ENCODE assay signal across 8 cellular contexts in genomic region chr9:98118640-98119601, GRCh38. TPM values are rescaled to one million over a fixed set of nuclear protein-coding genes. Genes with fewer than 3 reads are reported as not detected.
A peak's percentile ranks its signal among the peaks of the same experiment; 100 is the strongest.
DNase-seq lines count a peak whose midpoint lies in the region; ATAC-seq and TF ChIP-seq lines count a peak whose summit lies in the region.

Gene TRIM14, minus strand, starts transcription at chr9:98119222. Its CDS starts 34 bp downstream, at chr9:98119188.

- DNase-seq in CD4-positive, alpha-beta T cell = peak in 8 of 10 experiments; percentile 28 to 72 (median 42)
- DNase-seq in HL-60 (ENCODE audit: low read depth in 1 of 2, low spot score in 1 of 2) (peak; percentile 66 to 76), RPMI8226 (peak; percentile 63), activated gamma-delta T cell treated with Interleukin-2 at 50 U/mL for 16 hours (peak; percentile 28), germinal center (ENCODE audit: low spot score) (peak; percentile 75), osteocyte (ENCODE audit: extremely low spot score, unreplicated experiment) (no peak), uterus (peak; percentile 30 to 54)

- CTCF ChIA-PET in CD4-positive, alpha-beta T cell (lab: Charles Lee) = interaction anchor here (0.7 to 3.1 kb wide), 17 partner anchors 10 to 217 kb away, joined by 3 to 26 read pairs (median 4); partner anchors contain the start of gene NANS

- H3K4me3 ChIP-seq in HL-60 (replicated peaks; ENCODE audit: insufficient read depth, low read length) (peak within 1 kb of the TSS; percentile 59), uterus (peak within 1 kb of the TSS; percentile 45 to 63)

- peak; percentile 38 for ATAC-seq in CD4-positive, alpha-beta T cell (ENCODE audit: poor library complexity)
- peak; percentile 58 for ATAC-seq in GM19372 (IDR thresholded peaks at IDR 0.05; ENCODE audit: low read depth, unreplicated experiment)

- no peak for TF ChIP-seq CTCF in CD4-positive, alpha-beta T cell (IDR thresholded peaks at IDR 0.05)
- TF ChIP-seq CTCF in HL-60 (IDR thresholded peaks at IDR 0.05; ENCODE audit: insufficient read depth, low read length) (no peak), osteocyte (IDR thresholded peaks at IDR 0.05) (peak; percentile 18), uterus (IDR thresholded peaks at IDR 0.05) (peak in 1 of 4 experiments; percentile 9)

- H3K27ac ChIP-seq in CD4-positive, alpha-beta T cell (ENCODE audit: low read depth, low read length) = peak within 1 kb of the TSS; percentile 79
- peak within 1 kb of the TSS; percentile 96 for H3K27ac ChIP-seq in HL-60 (replicated peaks)
- peak within 1 kb of the TSS; percentile 47 to 57 for H3K27ac ChIP-seq in uterus

- peaks cover 65% of the 10 kb centered on the region for H3K4me1 Mint-ChIP-seq in CD4-positive, alpha-beta T cell (ENCODE audit: low read depth)
- H3K4me1 Mint-ChIP-seq in osteocyte (ENCODE audit: unreplicated experiment) = peaks cover 12% of the 10 kb centered on the region

- H3K4me1 ChIP-seq in uterus = no peaks in the 10 kb centered on the region

- no peaks in the 10 kb centered on the region for H3K9me3 ChIP-seq in CD4-positive, alpha-beta T cell (ENCODE audit: control insufficient read depth, low read length)
- no peaks in the 10 kb centered on the region for H3K9me3 ChIP-seq in uterus

- POLR2A ChIA-PET in CD4-positive, alpha-beta T cell (lab: Charles Lee) = interaction anchor here (0.7 to 6.1 kb wide), 19 partner anchors 10 to 485 kb away, joined by 3 to 138 read pairs (median 5); partner anchors contain the start of genes ANP32B, CORO2A, NCBP1 and TBC1D2

- intact Hi-C loops in CD4-positive, alpha-beta T cell (cut with DNase I, micrococcal nuclease) = loop anchor here (1.0 to 5.0 kb wide), 9 partner anchors 11 to 197 kb away; partner anchors contain the start of genes CORO2A (in 1 of the 2) and TRMO (in 1 of the 2)
- intact Hi-C loops in uterus (cut with DNase I; ENCODE audit: low total_unique reads) = no loop called here

- H3K27ac Mint-ChIP-seq in CD4-positive, alpha-beta T cell = peak within 1 kb of the TSS; percentile 95
- peak within 1 kb of the TSS; percentile 23 for H3K27ac Mint-ChIP-seq in osteocyte (ENCODE audit: unreplicated experiment)

- peak within 1 kb of the TSS; percentile 90 for H3K4me3 Mint-ChIP-seq in CD4-positive, alpha-beta T cell
- H3K4me3 Mint-ChIP-seq in osteocyte (ENCODE audit: unreplicated experiment) = peak within 1 kb of the TSS; percentile 74

- H3K27me3 ChIP-seq in CD4-positive, alpha-beta T cell (ENCODE audit: control insufficient read depth, insufficient read depth, low read length) = no peaks in the 10 kb centered on the region
- H3K27me3 ChIP-seq in HL-60 (ENCODE audit: insufficient read depth, poor library complexity, severe bottlenecking) (no peaks in the 10 kb centered on the region), uterus (no peaks in the 10 kb centered on the region)

- H3K36me3 ChIP-seq in uterus = no peaks in the 10 kb centered on the region

- TF ChIP-seq POLR2A in uterus (IDR thresholded peaks at IDR 0.05) = no peak

- H3K9me3 Mint-ChIP-seq in CD4-positive, alpha-beta T cell = no peaks in the 10 kb centered on the region
- no peaks in the 10 kb centered on the region for H3K9me3 Mint-ChIP-seq in osteocyte (ENCODE audit: unreplicated experiment)

- H3K36me3 Mint-ChIP-seq in CD4-positive, alpha-beta T cell (ENCODE audit: low read depth) = peaks cover 36% of the 10 kb centered on the region
- no peaks in the 10 kb centered on the region for H3K36me3 Mint-ChIP-seq in osteocyte (ENCODE audit: unreplicated experiment)

- no peaks in the 10 kb centered on the region for H3K27me3 Mint-ChIP-seq in CD4-positive, alpha-beta T cell
- H3K27me3 Mint-ChIP-seq in osteocyte (ENCODE audit: unreplicated experiment) = no peaks in the 10 kb centered on the region

RNA-seq across cellular contexts. Expression of gene TRIM14, which starts in this region (rescaled TPM):
- 10 to 100 TPM; 23.5 to 23.6 TPM for total RNA-seq in CD4-positive, alpha-beta T cell
- 0.48 and 0.76 TPM in 2 replicates for total RNA-seq in osteocyte
- total RNA-seq in uterus = 10 to 100 TPM in 2 of 4 donors, 1 to 10 TPM in 2; 1.5 to 17.7 (median 10.9) TPM
